ENCODE assay signal across 2 cellular contexts in the genomic region with DNA sequence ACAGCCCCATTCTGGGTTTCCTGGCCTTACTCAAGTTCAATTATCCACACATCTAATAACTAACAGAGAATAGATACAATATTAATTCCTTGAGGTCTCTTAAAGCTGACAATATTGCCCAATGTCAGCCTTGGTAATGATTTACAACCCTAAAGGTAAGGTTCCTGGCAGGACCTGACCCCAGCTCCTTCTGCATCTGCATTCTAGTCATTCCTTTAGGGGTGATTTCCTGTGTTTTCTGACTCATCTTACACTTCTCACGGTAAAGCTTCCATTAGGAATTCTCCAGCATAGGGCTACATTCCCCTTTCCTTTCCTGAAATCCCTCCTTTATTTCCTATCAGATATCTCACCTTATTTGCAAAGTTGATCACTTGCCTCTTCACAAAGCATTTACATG.
A peak's percentile ranks its signal among the peaks of the same experiment; 100 is the strongest.
TF ChIP-seq lines count a peak whose summit lies in the region.

No MANE protein-coding gene starts in this region.

TF ChIP-seq in GM23338, 12 proteins besides CTCF, POLR2A, EP300 and RAD21 (continues in another document):
- TF ChIP-seq, protein P1, sequence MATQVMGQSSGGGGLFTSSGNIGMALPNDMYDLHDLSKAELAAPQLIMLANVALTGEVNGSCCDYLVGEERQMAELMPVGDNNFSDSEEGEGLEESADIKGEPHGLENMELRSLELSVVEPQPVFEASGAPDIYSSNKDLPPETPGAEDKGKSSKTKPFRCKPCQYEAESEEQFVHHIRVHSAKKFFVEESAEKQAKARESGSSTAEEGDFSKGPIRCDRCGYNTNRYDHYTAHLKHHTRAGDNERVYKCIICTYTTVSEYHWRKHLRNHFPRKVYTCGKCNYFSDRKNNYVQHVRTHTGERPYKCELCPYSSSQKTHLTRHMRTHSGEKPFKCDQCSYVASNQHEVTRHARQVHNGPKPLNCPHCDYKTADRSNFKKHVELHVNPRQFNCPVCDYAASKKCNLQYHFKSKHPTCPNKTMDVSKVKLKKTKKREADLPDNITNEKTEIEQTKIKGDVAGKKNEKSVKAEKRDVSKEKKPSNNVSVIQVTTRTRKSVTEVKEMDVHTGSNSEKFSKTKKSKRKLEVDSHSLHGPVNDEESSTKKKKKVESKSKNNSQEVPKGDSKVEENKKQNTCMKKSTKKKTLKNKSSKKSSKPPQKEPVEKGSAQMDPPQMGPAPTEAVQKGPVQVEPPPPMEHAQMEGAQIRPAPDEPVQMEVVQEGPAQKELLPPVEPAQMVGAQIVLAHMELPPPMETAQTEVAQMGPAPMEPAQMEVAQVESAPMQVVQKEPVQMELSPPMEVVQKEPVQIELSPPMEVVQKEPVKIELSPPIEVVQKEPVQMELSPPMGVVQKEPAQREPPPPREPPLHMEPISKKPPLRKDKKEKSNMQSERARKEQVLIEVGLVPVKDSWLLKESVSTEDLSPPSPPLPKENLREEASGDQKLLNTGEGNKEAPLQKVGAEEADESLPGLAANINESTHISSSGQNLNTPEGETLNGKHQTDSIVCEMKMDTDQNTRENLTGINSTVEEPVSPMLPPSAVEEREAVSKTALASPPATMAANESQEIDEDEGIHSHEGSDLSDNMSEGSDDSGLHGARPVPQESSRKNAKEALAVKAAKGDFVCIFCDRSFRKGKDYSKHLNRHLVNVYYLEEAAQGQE (IDR thresholded peaks at IDR 0.05; ENCODE audit: unreplicated experiment) = no peak
- TF ChIP-seq ZNF331 (CRISPR knock-in tag; IDR thresholded peaks at IDR 0.05; ENCODE audit: low read depth) = no peak
- no peak for TF ChIP-seq JUNB (IDR thresholded peaks at IDR 0.05; ENCODE audit: unreplicated experiment)
- TF ChIP-seq STAT1 (IDR thresholded peaks at IDR 0.05; ENCODE audit: unreplicated experiment) = no peak
- no peak for TF ChIP-seq EZH2phosphoT487 (IDR thresholded peaks at IDR 0.05; ENCODE audit: unreplicated experiment)
- TF ChIP-seq ZNF114 (CRISPR knock-in tag; IDR thresholded peaks at IDR 0.05) = no peak
- no peak for TF ChIP-seq EZH2 (IDR thresholded peaks at IDR 0.05; ENCODE audit: low read depth, unreplicated experiment)
- TF ChIP-seq, protein P2, sequence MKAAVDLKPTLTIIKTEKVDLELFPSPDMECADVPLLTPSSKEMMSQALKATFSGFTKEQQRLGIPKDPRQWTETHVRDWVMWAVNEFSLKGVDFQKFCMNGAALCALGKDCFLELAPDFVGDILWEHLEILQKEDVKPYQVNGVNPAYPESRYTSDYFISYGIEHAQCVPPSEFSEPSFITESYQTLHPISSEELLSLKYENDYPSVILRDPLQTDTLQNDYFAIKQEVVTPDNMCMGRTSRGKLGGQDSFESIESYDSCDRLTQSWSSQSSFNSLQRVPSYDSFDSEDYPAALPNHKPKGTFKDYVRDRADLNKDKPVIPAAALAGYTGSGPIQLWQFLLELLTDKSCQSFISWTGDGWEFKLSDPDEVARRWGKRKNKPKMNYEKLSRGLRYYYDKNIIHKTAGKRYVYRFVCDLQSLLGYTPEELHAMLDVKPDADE (IDR thresholded peaks at IDR 0.05) = no peak
- no peak for TF ChIP-seq POLR2AphosphoS5 (IDR thresholded peaks at IDR 0.05; ENCODE audit: low read depth)
- TF ChIP-seq NANOG (IDR thresholded peaks at IDR 0.05; ENCODE audit: borderline replicate concordance) = no peak
- TF ChIP-seq CREB1 (CRISPR knock-in tag; IDR thresholded peaks at IDR 0.05; ENCODE audit: low read depth) = no peak

TF ChIP-seq in HepG2, 621 proteins besides CTCF, POLR2A, EP300 and RAD21 (continues in another document):
- TF ChIP-seq ZNF776 (CRISPR knock-in tag; IDR thresholded peaks at IDR 0.05) (no peak), ZKSCAN8 (CRISPR knock-in tag; IDR thresholded peaks at IDR 0.05; ENCODE audit: borderline replicate concordance) (no peak), SOX13 (IDR thresholded peaks at IDR 0.05) (no peak), SOX13 (CRISPR knock-in tag; conservative IDR thresholded peaks at IDR 0.05 in 1 of 2, IDR thresholded peaks at IDR 0.05 in 1 of 2) (peak in 1 of 2 experiments; percentile 41; a peak in 1 of 4 replicates), CBFB (CRISPR knock-in tag; IDR thresholded peaks at IDR 0.05) (no peak), ZFY (CRISPR knock-in tag; IDR thresholded peaks at IDR 0.05) (no peak), ZNF234 (CRISPR knock-in tag; conservative IDR thresholded peaks at IDR 0.05) (no peak), TIGD3 (CRISPR knock-in tag; IDR thresholded peaks at IDR 0.05; ENCODE audit: borderline replicate concordance) (no peak), ZNF333 (CRISPR knock-in tag; IDR thresholded peaks at IDR 0.05; ENCODE audit: borderline replicate concordance) (no peak), EED (CRISPR knock-in tag; IDR thresholded peaks at IDR 0.05) (no peak), CREB1 (IDR thresholded peaks at IDR 0.05) (no peak), CREB1 (CRISPR knock-in tag; IDR thresholded peaks at IDR 0.05) (peak; percentile 34; the same call in 1 of the 2 replicates), SRF (IDR thresholded peaks at IDR 0.05; ENCODE audit: low read depth, low read length) (no peak), HNF1B (CRISPR knock-in tag; IDR thresholded peaks at IDR 0.05) (peak; percentile 40; the same call in 1 of the 2 replicates), PRMT3 (CRISPR knock-in tag; IDR thresholded peaks at IDR 0.05; ENCODE audit: borderline replicate concordance, low read depth) (no peak), TEAD3 (CRISPR knock-in tag; optimal IDR thresholded peaks at IDR 0.05; ENCODE audit: borderline replicate concordance) (peak; percentile 96), RBFOX2 (IDR thresholded peaks at IDR 0.05; ENCODE audit: low read depth, low read length) (no peak), HOXD1 (CRISPR knock-in tag; IDR thresholded peaks at IDR 0.05) (no peak), ZNF510 (CRISPR knock-in tag; IDR thresholded peaks at IDR 0.05; ENCODE audit: low read depth) (no peak), ETV5 (CRISPR knock-in tag; IDR thresholded peaks at IDR 0.05; ENCODE audit: borderline replicate concordance) (peak; percentile 73; the same call in 1 of the 2 replicates), NR2F6 (IDR thresholded peaks at IDR 0.05) (0 out of 2 replicates have a peak, but pooled peaks have one; percentile 33), NR2F6 (CRISPR knock-in tag; IDR thresholded peaks at IDR 0.05) (peak; percentile 70), ZNF768 (CRISPR knock-in tag; IDR thresholded peaks at IDR 0.05) (no peak), TARDBP (CRISPR knock-in tag; IDR thresholded peaks at IDR 0.05) (no peak), ZNF225 (CRISPR knock-in tag; IDR thresholded peaks at IDR 0.05) (no peak), ARNT (IDR thresholded peaks at IDR 0.05) (no peak), FOXK1 (CRISPR knock-in tag; IDR thresholded peaks at IDR 0.05; ENCODE audit: borderline replicate concordance, low read depth) (no peak), FIP1L1 (IDR thresholded peaks at IDR 0.05; ENCODE audit: borderline replicate concordance, insufficient read depth, low read depth, low read length) (no peak), MED1 (CRISPR knock-in tag; IDR thresholded peaks at IDR 0.05) (peak; percentile 89), ZSCAN25 (CRISPR knock-in tag; IDR thresholded peaks at IDR 0.05) (no peak), ELF1 (CRISPR knock-in tag; IDR thresholded peaks at IDR 0.05) (no peak), HMG20A (CRISPR knock-in tag; IDR thresholded peaks at IDR 0.05; ENCODE audit: borderline replicate concordance) (peak; percentile 54; the same call in 1 of the 2 replicates), ONECUT2 (CRISPR knock-in tag; IDR thresholded peaks at IDR 0.05) (no peak), RARA (CRISPR knock-in tag; IDR thresholded peaks at IDR 0.05) (peak; percentile 82), ZNF761 (CRISPR knock-in tag; conservative IDR thresholded peaks at IDR 0.05) (no peak), ZNF24 (IDR thresholded peaks at IDR 0.05) (no peak)
- TF ChIP-seq, protein P3, sequence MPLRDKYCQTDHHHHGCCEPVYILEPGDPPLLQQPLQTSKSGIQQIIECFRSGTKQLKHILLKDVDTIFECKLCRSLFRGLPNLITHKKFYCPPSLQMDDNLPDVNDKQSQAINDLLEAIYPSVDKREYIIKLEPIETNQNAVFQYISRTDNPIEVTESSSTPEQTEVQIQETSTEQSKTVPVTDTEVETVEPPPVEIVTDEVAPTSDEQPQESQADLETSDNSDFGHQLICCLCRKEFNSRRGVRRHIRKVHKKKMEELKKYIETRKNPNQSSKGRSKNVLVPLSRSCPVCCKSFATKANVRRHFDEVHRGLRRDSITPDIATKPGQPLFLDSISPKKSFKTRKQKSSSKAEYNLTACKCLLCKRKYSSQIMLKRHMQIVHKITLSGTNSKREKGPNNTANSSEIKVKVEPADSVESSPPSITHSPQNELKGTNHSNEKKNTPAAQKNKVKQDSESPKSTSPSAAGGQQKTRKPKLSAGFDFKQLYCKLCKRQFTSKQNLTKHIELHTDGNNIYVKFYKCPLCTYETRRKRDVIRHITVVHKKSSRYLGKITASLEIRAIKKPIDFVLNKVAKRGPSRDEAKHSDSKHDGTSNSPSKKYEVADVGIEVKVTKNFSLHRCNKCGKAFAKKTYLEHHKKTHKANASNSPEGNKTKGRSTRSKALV (CRISPR knock-in tag; IDR thresholded peaks at IDR 0.05) = no peak
- TF ChIP-seq, protein P4, sequence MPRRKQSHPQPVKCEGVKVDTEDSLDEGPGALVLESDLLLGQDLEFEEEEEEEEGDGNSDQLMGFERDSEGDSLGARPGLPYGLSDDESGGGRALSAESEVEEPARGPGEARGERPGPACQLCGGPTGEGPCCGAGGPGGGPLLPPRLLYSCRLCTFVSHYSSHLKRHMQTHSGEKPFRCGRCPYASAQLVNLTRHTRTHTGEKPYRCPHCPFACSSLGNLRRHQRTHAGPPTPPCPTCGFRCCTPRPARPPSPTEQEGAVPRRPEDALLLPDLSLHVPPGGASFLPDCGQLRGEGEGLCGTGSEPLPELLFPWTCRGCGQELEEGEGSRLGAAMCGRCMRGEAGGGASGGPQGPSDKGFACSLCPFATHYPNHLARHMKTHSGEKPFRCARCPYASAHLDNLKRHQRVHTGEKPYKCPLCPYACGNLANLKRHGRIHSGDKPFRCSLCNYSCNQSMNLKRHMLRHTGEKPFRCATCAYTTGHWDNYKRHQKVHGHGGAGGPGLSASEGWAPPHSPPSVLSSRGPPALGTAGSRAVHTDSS (CRISPR knock-in tag; conservative IDR thresholded peaks at IDR 0.05) = no peak
- TF ChIP-seq, protein P5, sequence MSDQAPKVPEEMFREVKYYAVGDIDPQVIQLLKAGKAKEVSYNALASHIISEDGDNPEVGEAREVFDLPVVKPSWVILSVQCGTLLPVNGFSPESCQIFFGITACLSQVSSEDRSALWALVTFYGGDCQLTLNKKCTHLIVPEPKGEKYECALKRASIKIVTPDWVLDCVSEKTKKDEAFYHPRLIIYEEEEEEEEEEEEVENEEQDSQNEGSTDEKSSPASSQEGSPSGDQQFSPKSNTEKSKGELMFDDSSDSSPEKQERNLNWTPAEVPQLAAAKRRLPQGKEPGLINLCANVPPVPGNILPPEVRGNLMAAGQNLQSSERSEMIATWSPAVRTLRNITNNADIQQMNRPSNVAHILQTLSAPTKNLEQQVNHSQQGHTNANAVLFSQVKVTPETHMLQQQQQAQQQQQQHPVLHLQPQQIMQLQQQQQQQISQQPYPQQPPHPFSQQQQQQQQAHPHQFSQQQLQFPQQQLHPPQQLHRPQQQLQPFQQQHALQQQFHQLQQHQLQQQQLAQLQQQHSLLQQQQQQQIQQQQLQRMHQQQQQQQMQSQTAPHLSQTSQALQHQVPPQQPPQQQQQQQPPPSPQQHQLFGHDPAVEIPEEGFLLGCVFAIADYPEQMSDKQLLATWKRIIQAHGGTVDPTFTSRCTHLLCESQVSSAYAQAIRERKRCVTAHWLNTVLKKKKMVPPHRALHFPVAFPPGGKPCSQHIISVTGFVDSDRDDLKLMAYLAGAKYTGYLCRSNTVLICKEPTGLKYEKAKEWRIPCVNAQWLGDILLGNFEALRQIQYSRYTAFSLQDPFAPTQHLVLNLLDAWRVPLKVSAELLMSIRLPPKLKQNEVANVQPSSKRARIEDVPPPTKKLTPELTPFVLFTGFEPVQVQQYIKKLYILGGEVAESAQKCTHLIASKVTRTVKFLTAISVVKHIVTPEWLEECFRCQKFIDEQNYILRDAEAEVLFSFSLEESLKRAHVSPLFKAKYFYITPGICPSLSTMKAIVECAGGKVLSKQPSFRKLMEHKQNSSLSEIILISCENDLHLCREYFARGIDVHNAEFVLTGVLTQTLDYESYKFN (CRISPR knock-in tag; conservative IDR thresholded peaks at IDR 0.05) = peak; percentile 55
- TF ChIP-seq, protein P6, sequence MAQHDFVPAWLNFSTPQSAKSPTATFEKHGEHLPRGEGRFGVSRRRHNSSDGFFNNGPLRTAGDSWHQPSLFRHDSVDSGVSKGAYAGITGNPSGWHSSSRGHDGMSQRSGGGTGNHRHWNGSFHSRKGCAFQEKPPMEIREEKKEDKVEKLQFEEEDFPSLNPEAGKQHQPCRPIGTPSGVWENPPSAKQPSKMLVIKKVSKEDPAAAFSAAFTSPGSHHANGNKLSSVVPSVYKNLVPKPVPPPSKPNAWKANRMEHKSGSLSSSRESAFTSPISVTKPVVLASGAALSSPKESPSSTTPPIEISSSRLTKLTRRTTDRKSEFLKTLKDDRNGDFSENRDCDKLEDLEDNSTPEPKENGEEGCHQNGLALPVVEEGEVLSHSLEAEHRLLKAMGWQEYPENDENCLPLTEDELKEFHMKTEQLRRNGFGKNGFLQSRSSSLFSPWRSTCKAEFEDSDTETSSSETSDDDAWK (CRISPR knock-in tag; IDR thresholded peaks at IDR 0.05) = no peak
- TF ChIP-seq, protein P7, sequence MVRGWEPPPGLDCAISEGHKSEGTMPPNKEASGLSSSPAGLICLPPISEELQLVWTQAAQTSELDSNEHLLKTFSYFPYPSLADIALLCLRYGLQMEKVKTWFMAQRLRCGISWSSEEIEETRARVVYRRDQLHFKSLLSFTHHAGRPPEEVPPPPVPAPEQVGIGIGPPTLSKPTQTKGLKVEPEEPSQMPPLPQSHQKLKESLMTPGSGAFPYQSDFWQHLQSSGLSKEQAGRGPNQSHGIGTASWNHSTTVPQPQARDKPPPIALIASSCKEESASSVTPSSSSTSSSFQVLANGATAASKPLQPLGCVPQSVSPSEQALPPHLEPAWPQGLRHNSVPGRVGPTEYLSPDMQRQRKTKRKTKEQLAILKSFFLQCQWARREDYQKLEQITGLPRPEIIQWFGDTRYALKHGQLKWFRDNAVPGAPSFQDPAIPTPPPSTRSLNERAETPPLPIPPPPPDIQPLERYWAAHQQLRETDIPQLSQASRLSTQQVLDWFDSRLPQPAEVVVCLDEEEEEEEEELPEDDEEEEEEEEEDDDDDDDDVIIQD (CRISPR knock-in tag; IDR thresholded peaks at IDR 0.05; ENCODE audit: low read depth) = 0 out of 2 replicates have a peak, but pooled peaks have one; percentile 22
